27 cellular contexts compared by ENCODE assay signal in genomic region chr12:16088421-16088820, GRCh38.
"Had no signal": no experiment of that assay in that cellular context is flagged by ENCODE, and none has a peak within 500 bp of the region (broad histone marks: within the 10 kb centered on the region; RNA-seq: fewer than 3 reads in every experiment).

No MANE protein-coding gene starts in this region.

- DNase-seq: stimulated activated CD4-positive, alpha-beta T cell treated with anti-CD3 and anti-CD28 coated beads, Interleukin-2, amount 100 ng/mL, for 48 hours; stimulated activated CD4-positive, alpha-beta T cell treated with anti-CD3 and anti-CD28 coated beads, Interleukin-4, amount 100 ng/mL, for 1 hour; stimulated activated CD4-positive, alpha-beta T cell treated with anti-CD3 and anti-CD28 coated beads, Interleukin-4, amount 100 ng/mL, for 24 hours; stimulated activated CD4-positive, alpha-beta T cell treated with anti-CD3 and anti-CD28 coated beads, Interleukin-4, amount 100 ng/mL, for 4 hours; stimulated activated CD8-positive, alpha-beta memory T cell treated with anti-CD3 and anti-CD28 coated beads, Interleukin-4, amount 100 ng/mL, for 48 hours; stimulated activated naive B cell treated with anti-CD40 and anti-IgM and Interleukin-4, amounts not matched to agents 10 μg/mL and 1 μg/mL and 100 μg/mL, for 72 hours; stimulated activated naive CD4-positive, alpha-beta T cell; stimulated activated naive CD4-positive, alpha-beta T cell treated with Interleukin-2 at 50 U/mL for 16 hours; stimulated activated naive CD8-positive, alpha-beta T cell treated with anti-CD3 and anti-CD28 coated beads, Interleukin-15, amount 100 ng/mL, for 72 hours; stimulated activated naive CD8-positive, alpha-beta T cell treated with anti-CD3 and anti-CD28 coated beads, Interleukin-15, Interleukin-2, amounts not matched to agents 100 U/mL and 50 U/mL, for 24 hours; stomach; substantia nigra; testis; thyroid gland; tibial artery; transverse colon; trophoblast cell; upper lobe of left lung; upper lobe of right lung; uterus had no signal

- H3K27ac ChIP-seq: stomach, suprapubic skin, testis, thoracic aorta, thyroid gland, tibial artery, tibial nerve, transverse colon, upper lobe of left lung, upper lobe of right lung, uterus, vagina had no signal

- H3K9me3 ChIP-seq: suprapubic skin, testis, thoracic aorta, thyroid gland, tibial artery, tibial nerve, transverse colon, upper lobe of left lung, upper lobe of right lung, uterus, vagina had no signal

- H3K4me3 ChIP-seq: stomach, suprapubic skin, testis, thoracic aorta, thyroid gland, tibial artery, tibial nerve, transverse colon, upper lobe of left lung, upper lobe of right lung, uterus, vagina had no signal

- FAIRE-seq: urothelium cell line had no signal

- ATAC-seq: stimulated activated effector memory CD8-positive, alpha-beta T cell treated with anti-CD3 and anti-CD28 coated beads, Interleukin-12 subunit alpha, Interleukin-12 subunit beta, amount 100 ng/mL, for 72 hours; stimulated activated memory B cell treated with anti-CD40 and anti-IgM and Interleukin-4, amounts not matched to agents 10 μg/mL and 1 μg/mL and 100 μg/mL, for 72 hours; stimulated activated naive B cell treated with anti-CD40 and anti-IgM and Interleukin-4, amounts not matched to agents 10 μg/mL and 1 μg/mL and 100 μg/mL, for 72 hours; stimulated activated naive CD8-positive, alpha-beta T cell treated with anti-CD3 and anti-CD28 coated beads, Interleukin-15, amount 100 ng/mL, for 72 hours; stimulated activated naive CD8-positive, alpha-beta T cell treated with anti-CD3 and anti-CD28 coated beads, Interleukin-15, Interleukin-2, amounts not matched to agents 100 U/mL and 50 U/mL, for 24 hours; upper lobe of right lung had no signal

- H3K36me3 ChIP-seq: stomach, suprapubic skin, thoracic aorta, thyroid gland, tibial artery, tibial nerve, transverse colon, upper lobe of left lung, upper lobe of right lung, uterus, vagina had no signal

- H3K27me3 ChIP-seq: stomach, suprapubic skin, testis, thyroid gland, tibial artery, tibial nerve, transverse colon, upper lobe of left lung, upper lobe of right lung, uterus, vagina had no signal

- H3K4me1 ChIP-seq: stomach, suprapubic skin, testis, thyroid gland, tibial artery, tibial nerve, transverse colon, upper lobe of left lung, upper lobe of right lung, uterus, vagina had no signal
